Comparison of ENCODE assay signal across 9 cellular contexts in genomic region chr14:35335388-35336092, GRCh38. TPM values are rescaled to one million over a fixed set of nuclear protein-coding genes. Genes with fewer than 3 reads are reported as not detected.
DNase-seq lines count a peak whose midpoint lies in the region; ATAC-seq, FAIRE-seq and TF ChIP-seq lines count a peak whose summit lies in the region.
"Had no signal": no experiment of that assay in that cellular context is flagged by ENCODE, and none has a peak within 500 bp of the region (broad histone marks: within the 10 kb centered on the region; RNA-seq: fewer than 3 reads in every experiment).

No MANE protein-coding gene starts in this region.

- FAIRE-seq in pancreas (lab: Jason Lieb, UNC), result no peak
- FAIRE-seq in frontal cortex (lab: Jason Lieb, UNC), result no peak

- no peaks in the 10 kb centered on the region for H3K27me3 Mint-ChIP-seq in Caco-2 (ENCODE audit: insufficient read depth, unreplicated experiment)

- ATAC-seq in RWPE2 (ENCODE audit: low read depth) (peak; percentile 2; the same call in 2 of the 3 replicates), pancreas (peak; percentile 45 to 63 (median 57)), HG03378 (IDR thresholded peaks at IDR 0.05; ENCODE audit: unreplicated experiment) (no peak)

- H3K4me3 ChIP-seq in Caco-2 (ENCODE audit: low read depth, low read length) (no peak overlapping the region), RWPE2 (ENCODE audit: severe bottlenecking) (no peak overlapping the region), foreskin fibroblast (ENCODE audit: low read depth in 1 of 2, low read length in 2 of 2) (no peak overlapping the region), pancreas (no peak overlapping the region), MM.1S (ENCODE audit: low read length) (no peak overlapping the region)

- no peaks in the 10 kb centered on the region for H3K79me2 ChIP-seq in MM.1S (ENCODE audit: low read length)

- H3K27ac ChIP-seq in RWPE2 (ENCODE audit: poor library complexity, severe bottlenecking) (peak overlapping the region; percentile 83), pancreas (peak overlapping the region; percentile 39 to 81 (median 57)), MM.1S (ENCODE audit: low read length) (no peak overlapping the region)

- 42 to 46% methylated on average over 13 of the region's 13 CpGs for WGBS in pancreas, 2 donors

- intact Hi-C loops in Caco-2 (cut with micrococcal nuclease; ENCODE audit: unreplicated experiment), result no loop called here
- intact Hi-C loops in pancreas (cut with DNase I), result no loop called here

- H3K9ac ChIP-seq in MM.1S (ENCODE audit: low read length), result no peak overlapping the region

- H3K4me1 ChIP-seq in Caco-2 (peaks cover 47% of the 10 kb centered on the region), RWPE2 (ENCODE audit: insufficient read depth, poor library complexity, severe bottlenecking) (peaks cover 56% of the 10 kb centered on the region), pancreas (peaks cover 31 to 47% (median 47%) of the 10 kb centered on the region in 3 donors), MM.1S (ENCODE audit: low read length) (no peaks in the 10 kb centered on the region)

- H3K9me3 Mint-ChIP-seq in Caco-2 (ENCODE audit: unreplicated experiment), result no peaks in the 10 kb centered on the region

- CTCF ChIA-PET in Caco-2 (lab: Charles Lee), result no interaction called here

- H3K9me2 ChIP-seq in MM.1S (replicated peaks; ENCODE audit: insufficient read depth, low read length), result no peaks in the 10 kb centered on the region

- TF ChIP-seq CTCF in Caco-2 (IDR thresholded peaks at IDR 0.05; ENCODE audit: insufficient read depth in 1 of 2, low read depth in 1 of 2, low read length in 1 of 2, severe bottlenecking in 1 of 2, unreplicated experiment in 1 of 2) (no peak), RWPE2 (IDR thresholded peaks at IDR 0.05; ENCODE audit: poor library complexity, severe bottlenecking) (no peak), foreskin fibroblast (IDR thresholded peaks at IDR 0.05; ENCODE audit: low read depth, low read length) (no peak), pancreas (IDR thresholded peaks at IDR 0.05) (no peak), MM.1S (IDR thresholded peaks at IDR 0.05; ENCODE audit: low read length) (no peak)

- no peak overlapping the region for H2AFZ ChIP-seq in MM.1S (ENCODE audit: low read length)

- peak overlapping the region; percentile 79 for H3K27ac Mint-ChIP-seq in Caco-2 (ENCODE audit: unreplicated experiment)

- H3F3A ChIP-seq in MM.1S (ENCODE audit: insufficient read depth, low read length), result no peaks in the 10 kb centered on the region

- no peak overlapping the region for H3K4me2 ChIP-seq in MM.1S (ENCODE audit: low read depth, low read length)

- no TSS peak for BruUV-seq in Caco-2 (replicated peaks; lab: Mats Ljungman, UMichigan)

- H3K4me3 Mint-ChIP-seq in Caco-2 (ENCODE audit: unreplicated experiment), result no peak overlapping the region

- H3K9me3 ChIP-seq in Caco-2 (no peaks in the 10 kb centered on the region), RWPE2 (ENCODE audit: severe bottlenecking) (no peaks in the 10 kb centered on the region), pancreas (no peaks in the 10 kb centered on the region), MM.1S (replicated peaks; ENCODE audit: insufficient read depth, low read length) (no peaks in the 10 kb centered on the region)

- no peaks in the 10 kb centered on the region for H4K20me1 ChIP-seq in MM.1S (ENCODE audit: insufficient read depth, low read length)

- POLR2A ChIA-PET in Caco-2 (lab: Charles Lee), result no interaction called here

- H3K27me3 ChIP-seq in Caco-2 (replicated peaks; ENCODE audit: control insufficient read depth, insufficient read depth, low read length) (no peaks in the 10 kb centered on the region), RWPE2 (ENCODE audit: insufficient read depth, poor library complexity, severe bottlenecking) (no peaks in the 10 kb centered on the region), pancreas (no peaks in the 10 kb centered on the region), MM.1S (replicated peaks; ENCODE audit: insufficient read depth, low read length) (no peaks in the 10 kb centered on the region)

- DNase-seq in Caco-2 (no peak), RWPE2 (ENCODE audit: low spot score) (peak; percentile 78), foreskin fibroblast (peak; percentile 29 to 68), pancreas (peak; percentile 57 to 84 (median 78)), frontal cortex (ENCODE audit: low spot score in 2 of 2) (no peak), NCI-H2107 treated with DMSO at 0.1 percent for 48 hours (lab: John Stamatoyannopoulos, UW; ENCODE audit: unreplicated experiment) (no peak), MM.1S (no peak)
- DNase-seq: EL had no signal

- H3K36me3 Mint-ChIP-seq in Caco-2 (ENCODE audit: insufficient read depth, unreplicated experiment), result peaks cover 13% of the 10 kb centered on the region

- H3K36me3 ChIP-seq in Caco-2 (ENCODE audit: control insufficient read depth, insufficient read depth, low read length), result no peaks in the 10 kb centered on the region
- H3K36me3 ChIP-seq in RWPE2 (ENCODE audit: low read depth), result no peaks in the 10 kb centered on the region
- H3K36me3 ChIP-seq in pancreas, result no peaks in the 10 kb centered on the region
- no peaks in the 10 kb centered on the region for H3K36me3 ChIP-seq in MM.1S (replicated peaks; ENCODE audit: insufficient read depth, low read length)

- H3K4me1 Mint-ChIP-seq in Caco-2 (ENCODE audit: low read depth, unreplicated experiment), result peaks cover 30% of the 10 kb centered on the region

RNA-seq across cellular contexts. Expression of gene PSMA6, which starts 43.4 kb away (rescaled TPM):
- 246 and 247 TPM in 2 replicates for total RNA-seq in Caco-2 (2022)
- 10 to 100 TPM; 41.4 to 71.3 (median 58.4) TPM for total RNA-seq in pancreas
- polyA plus RNA-seq in pancreas, result 10 to 100 TPM; 41.2 to 83.3 TPM
- 218 TPM for total RNA-seq in frontal cortex

Comparison
In these comparisons a context has a peak if more than half of its experiments do, and no peak if none do; other contexts are left out.
1. DNase-seq: peak in RWPE2 (single experiment), foreskin fibroblast (2 of 2) and pancreas (6 of 6); none in Caco-2 (0 of 2), frontal cortex (0 of 2), NCI-H2107 treated with DMSO at 0.1 percent for 48 hours (single experiment) and MM.1S (single experiment).